1 cellular context compared by ENCODE assay signal in the genomic region with DNA sequence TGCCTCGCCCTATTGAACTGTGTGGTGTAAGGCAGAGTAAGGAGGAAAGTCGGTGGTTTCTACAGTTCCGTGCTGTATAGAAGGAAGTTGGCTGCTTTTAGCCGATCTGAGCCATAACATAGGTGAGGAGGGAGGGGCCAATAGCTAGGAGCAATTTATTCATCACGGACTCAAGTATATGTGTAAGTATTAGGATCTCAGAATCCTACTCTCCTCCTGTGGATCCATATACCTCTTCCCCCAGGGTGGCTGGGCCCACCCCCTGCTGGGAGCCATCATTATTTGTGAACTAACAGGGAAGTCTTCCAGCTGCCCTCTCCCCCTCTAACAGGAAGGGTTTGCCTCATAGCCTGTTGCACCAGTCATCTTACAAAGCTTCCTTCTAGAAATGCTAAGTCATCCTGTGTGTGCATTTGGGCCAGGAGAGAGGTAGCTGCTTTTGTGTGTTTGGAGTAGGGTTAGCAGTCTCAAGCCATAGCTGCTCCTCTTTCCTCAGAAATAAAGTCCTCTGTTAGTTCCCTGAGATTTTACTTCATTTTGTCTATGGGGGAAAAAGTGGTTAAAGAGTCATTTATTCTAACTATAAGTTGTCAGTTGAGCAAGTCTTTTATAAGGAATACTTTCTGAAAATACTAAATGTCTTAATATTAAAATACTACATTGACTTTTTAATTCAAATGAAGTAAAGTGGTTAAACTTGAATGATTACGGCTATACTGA.
TF ChIP-seq lines count a peak whose summit lies in the region.

No MANE protein-coding gene starts in this region.

TF ChIP-seq in K562, 482 proteins besides CTCF, POLR2A, EP300 and RAD21 (continued from another document and continues in another):
- TF ChIP-seq, protein P1, sequence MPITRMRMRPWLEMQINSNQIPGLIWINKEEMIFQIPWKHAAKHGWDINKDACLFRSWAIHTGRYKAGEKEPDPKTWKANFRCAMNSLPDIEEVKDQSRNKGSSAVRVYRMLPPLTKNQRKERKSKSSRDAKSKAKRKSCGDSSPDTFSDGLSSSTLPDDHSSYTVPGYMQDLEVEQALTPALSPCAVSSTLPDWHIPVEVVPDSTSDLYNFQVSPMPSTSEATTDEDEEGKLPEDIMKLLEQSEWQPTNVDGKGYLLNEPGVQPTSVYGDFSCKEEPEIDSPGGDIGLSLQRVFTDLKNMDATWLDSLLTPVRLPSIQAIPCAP (CRISPR knock-in tag; IDR thresholded peaks at IDR 0.05; ENCODE audit: borderline replicate concordance): no peak
- TF ChIP-seq SAFB2 (IDR thresholded peaks at IDR 0.05; ENCODE audit: borderline replicate concordance, low read depth, low read length, severe bottlenecking) (no peak), ZFP30 (CRISPR knock-in tag; IDR thresholded peaks at IDR 0.05; ENCODE audit: borderline replicate concordance) (no peak), CCAR2 (IDR thresholded peaks at IDR 0.05; ENCODE audit: low read depth, low read length) (no peak), ETV5 (CRISPR knock-in tag; IDR thresholded peaks at IDR 0.05; ENCODE audit: low read depth) (peak; percentile 23; the same call in 1 of the 2 replicates), L3MBTL2 (IDR thresholded peaks at IDR 0.05) (peak; percentile 65), NR2C1 (IDR thresholded peaks at IDR 0.05) (peak; percentile 82), NR2C1 (tag; IDR thresholded peaks at IDR 0.05) (peak; percentile 87), PRMT5 (CRISPR knock-in tag; IDR thresholded peaks at IDR 0.05) (no peak), PHF21A (IDR thresholded peaks at IDR 0.05; ENCODE audit: borderline replicate concordance, low read depth) (no peak), ZFP36 (IDR thresholded peaks at IDR 0.05; ENCODE audit: low read depth, low read length, partially characterized antibody) (peak; percentile 82), MYNN (IDR thresholded peaks at IDR 0.05) (no peak), MYNN (CRISPR knock-in tag; IDR thresholded peaks at IDR 0.05) (no peak), POLR2AphosphoS2 (IDR thresholded peaks at IDR 0.05; ENCODE audit: low read length) (no peak), NR3C1 (CRISPR knock-in tag; IDR thresholded peaks at IDR 0.05) (no peak), CEBPG (CRISPR knock-in tag; IDR thresholded peaks at IDR 0.05) (peak; percentile 75; the same call in 1 of the 2 replicates), CEBPG (tag; conservative IDR thresholded peaks at IDR 0.05 in 1 of 2, IDR thresholded peaks at IDR 0.05 in 1 of 2) (peak; percentile 70 to 87), TBP (optimal IDR thresholded peaks at IDR 0.05; ENCODE audit: low read depth, low read length) (no peak), GTF2A2 (tag; IDR thresholded peaks at IDR 0.05) (no peak), LEF1 (IDR thresholded peaks at IDR 0.05) (peak; percentile 86), RCOR1 (IDR thresholded peaks at IDR 0.05; ENCODE audit: borderline replicate concordance in 1 of 2, low read depth in 2 of 2, low read length in 2 of 2) (peak in 1 of 2 experiments; percentile 87; a peak in 2 of 4 replicates), ARNT (IDR thresholded peaks at IDR 0.05) (no peak; a peak in 1 of 4 replicates), TOE1 (IDR thresholded peaks at IDR 0.05; ENCODE audit: borderline replicate concordance) (peak; percentile 51; the same call in 1 of the 2 replicates), TOE1 (CRISPR knock-in tag; IDR thresholded peaks at IDR 0.05; ENCODE audit: borderline replicate concordance, low read depth) (no peak), MCM3 (IDR thresholded peaks at IDR 0.05) (no peak), TCFL5 (CRISPR knock-in tag; conservative IDR thresholded peaks at IDR 0.05) (no peak), ZNF830 (CRISPR knock-in tag; IDR thresholded peaks at IDR 0.05) (no peak), MECOM (CRISPR knock-in tag; IDR thresholded peaks at IDR 0.05) (no peak)
- TF ChIP-seq, protein P2, sequence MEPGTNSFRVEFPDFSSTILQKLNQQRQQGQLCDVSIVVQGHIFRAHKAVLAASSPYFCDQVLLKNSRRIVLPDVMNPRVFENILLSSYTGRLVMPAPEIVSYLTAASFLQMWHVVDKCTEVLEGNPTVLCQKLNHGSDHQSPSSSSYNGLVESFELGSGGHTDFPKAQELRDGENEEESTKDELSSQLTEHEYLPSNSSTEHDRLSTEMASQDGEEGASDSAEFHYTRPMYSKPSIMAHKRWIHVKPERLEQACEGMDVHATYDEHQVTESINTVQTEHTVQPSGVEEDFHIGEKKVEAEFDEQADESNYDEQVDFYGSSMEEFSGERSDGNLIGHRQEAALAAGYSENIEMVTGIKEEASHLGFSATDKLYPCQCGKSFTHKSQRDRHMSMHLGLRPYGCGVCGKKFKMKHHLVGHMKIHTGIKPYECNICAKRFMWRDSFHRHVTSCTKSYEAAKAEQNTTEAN (CRISPR knock-in tag; IDR thresholded peaks at IDR 0.05): no peak
- TF ChIP-seq, protein P3, sequence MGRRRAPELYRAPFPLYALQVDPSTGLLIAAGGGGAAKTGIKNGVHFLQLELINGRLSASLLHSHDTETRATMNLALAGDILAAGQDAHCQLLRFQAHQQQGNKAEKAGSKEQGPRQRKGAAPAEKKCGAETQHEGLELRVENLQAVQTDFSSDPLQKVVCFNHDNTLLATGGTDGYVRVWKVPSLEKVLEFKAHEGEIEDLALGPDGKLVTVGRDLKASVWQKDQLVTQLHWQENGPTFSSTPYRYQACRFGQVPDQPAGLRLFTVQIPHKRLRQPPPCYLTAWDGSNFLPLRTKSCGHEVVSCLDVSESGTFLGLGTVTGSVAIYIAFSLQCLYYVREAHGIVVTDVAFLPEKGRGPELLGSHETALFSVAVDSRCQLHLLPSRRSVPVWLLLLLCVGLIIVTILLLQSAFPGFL (CRISPR knock-in tag; IDR thresholded peaks at IDR 0.05): no peak
- TF ChIP-seq, protein P4, sequence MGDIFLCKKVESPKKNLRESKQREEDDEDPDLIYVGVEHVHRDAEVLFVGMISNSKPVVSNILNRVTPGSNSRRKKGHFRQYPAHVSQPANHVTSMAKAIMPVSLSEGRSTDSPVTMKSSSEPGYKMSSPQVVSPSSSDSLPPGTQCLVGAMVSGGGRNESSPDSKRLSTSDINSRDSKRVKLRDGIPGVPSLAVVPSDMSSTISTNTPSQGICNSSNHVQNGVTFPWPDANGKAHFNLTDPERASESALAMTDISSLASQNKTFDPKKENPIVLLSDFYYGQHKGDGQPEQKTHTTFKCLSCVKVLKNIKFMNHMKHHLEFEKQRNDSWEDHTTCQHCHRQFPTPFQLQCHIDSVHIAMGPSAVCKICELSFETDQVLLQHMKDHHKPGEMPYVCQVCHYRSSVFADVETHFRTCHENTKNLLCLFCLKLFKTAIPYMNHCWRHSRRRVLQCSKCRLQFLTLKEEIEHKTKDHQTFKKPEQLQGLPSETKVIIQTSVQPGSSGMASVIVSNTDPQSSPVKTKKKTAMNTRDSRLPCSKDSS (IDR thresholded peaks at IDR 0.05; ENCODE audit: low read depth, partially characterized antibody): no peak
- TF ChIP-seq, protein P5, sequence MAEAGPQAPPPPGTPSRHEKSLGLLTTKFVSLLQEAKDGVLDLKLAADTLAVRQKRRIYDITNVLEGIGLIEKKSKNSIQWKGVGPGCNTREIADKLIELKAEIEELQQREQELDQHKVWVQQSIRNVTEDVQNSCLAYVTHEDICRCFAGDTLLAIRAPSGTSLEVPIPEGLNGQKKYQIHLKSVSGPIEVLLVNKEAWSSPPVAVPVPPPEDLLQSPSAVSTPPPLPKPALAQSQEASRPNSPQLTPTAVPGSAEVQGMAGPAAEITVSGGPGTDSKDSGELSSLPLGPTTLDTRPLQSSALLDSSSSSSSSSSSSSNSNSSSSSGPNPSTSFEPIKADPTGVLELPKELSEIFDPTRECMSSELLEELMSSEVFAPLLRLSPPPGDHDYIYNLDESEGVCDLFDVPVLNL (CRISPR knock-in tag; IDR thresholded peaks at IDR 0.05; ENCODE audit: low read depth): no peak
- TF ChIP-seq, protein P6, sequence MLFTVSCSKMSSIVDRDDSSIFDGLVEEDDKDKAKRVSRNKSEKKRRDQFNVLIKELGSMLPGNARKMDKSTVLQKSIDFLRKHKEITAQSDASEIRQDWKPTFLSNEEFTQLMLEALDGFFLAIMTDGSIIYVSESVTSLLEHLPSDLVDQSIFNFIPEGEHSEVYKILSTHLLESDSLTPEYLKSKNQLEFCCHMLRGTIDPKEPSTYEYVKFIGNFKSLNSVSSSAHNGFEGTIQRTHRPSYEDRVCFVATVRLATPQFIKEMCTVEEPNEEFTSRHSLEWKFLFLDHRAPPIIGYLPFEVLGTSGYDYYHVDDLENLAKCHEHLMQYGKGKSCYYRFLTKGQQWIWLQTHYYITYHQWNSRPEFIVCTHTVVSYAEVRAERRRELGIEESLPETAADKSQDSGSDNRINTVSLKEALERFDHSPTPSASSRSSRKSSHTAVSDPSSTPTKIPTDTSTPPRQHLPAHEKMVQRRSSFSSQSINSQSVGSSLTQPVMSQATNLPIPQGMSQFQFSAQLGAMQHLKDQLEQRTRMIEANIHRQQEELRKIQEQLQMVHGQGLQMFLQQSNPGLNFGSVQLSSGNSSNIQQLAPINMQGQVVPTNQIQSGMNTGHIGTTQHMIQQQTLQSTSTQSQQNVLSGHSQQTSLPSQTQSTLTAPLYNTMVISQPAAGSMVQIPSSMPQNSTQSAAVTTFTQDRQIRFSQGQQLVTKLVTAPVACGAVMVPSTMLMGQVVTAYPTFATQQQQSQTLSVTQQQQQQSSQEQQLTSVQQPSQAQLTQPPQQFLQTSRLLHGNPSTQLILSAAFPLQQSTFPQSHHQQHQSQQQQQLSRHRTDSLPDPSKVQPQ (CRISPR knock-in tag; IDR thresholded peaks at IDR 0.05; ENCODE audit: borderline replicate concordance): no peak
- TF ChIP-seq, protein P7, sequence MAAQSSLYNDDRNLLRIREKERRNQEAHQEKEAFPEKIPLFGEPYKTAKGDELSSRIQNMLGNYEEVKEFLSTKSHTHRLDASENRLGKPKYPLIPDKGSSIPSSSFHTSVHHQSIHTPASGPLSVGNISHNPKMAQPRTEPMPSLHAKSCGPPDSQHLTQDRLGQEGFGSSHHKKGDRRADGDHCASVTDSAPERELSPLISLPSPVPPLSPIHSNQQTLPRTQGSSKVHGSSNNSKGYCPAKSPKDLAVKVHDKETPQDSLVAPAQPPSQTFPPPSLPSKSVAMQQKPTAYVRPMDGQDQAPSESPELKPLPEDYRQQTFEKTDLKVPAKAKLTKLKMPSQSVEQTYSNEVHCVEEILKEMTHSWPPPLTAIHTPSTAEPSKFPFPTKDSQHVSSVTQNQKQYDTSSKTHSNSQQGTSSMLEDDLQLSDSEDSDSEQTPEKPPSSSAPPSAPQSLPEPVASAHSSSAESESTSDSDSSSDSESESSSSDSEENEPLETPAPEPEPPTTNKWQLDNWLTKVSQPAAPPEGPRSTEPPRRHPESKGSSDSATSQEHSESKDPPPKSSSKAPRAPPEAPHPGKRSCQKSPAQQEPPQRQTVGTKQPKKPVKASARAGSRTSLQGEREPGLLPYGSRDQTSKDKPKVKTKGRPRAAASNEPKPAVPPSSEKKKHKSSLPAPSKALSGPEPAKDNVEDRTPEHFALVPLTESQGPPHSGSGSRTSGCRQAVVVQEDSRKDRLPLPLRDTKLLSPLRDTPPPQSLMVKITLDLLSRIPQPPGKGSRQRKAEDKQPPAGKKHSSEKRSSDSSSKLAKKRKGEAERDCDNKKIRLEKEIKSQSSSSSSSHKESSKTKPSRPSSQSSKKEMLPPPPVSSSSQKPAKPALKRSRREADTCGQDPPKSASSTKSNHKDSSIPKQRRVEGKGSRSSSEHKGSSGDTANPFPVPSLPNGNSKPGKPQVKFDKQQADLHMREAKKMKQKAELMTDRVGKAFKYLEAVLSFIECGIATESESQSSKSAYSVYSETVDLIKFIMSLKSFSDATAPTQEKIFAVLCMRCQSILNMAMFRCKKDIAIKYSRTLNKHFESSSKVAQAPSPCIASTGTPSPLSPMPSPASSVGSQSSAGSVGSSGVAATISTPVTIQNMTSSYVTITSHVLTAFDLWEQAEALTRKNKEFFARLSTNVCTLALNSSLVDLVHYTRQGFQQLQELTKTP (IDR thresholded peaks at IDR 0.05; ENCODE audit: low read depth in 1 of 2, partially characterized antibody in 2 of 2): peak; percentile 7 to 55
- TF ChIP-seq, protein P8, sequence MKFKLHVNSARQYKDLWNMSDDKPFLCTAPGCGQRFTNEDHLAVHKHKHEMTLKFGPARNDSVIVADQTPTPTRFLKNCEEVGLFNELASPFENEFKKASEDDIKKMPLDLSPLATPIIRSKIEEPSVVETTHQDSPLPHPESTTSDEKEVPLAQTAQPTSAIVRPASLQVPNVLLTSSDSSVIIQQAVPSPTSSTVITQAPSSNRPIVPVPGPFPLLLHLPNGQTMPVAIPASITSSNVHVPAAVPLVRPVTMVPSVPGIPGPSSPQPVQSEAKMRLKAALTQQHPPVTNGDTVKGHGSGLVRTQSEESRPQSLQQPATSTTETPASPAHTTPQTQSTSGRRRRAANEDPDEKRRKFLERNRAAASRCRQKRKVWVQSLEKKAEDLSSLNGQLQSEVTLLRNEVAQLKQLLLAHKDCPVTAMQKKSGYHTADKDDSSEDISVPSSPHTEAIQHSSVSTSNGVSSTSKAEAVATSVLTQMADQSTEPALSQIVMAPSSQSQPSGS (CRISPR knock-in tag; IDR thresholded peaks at IDR 0.05): no peak
- TF ChIP-seq, protein P9, sequence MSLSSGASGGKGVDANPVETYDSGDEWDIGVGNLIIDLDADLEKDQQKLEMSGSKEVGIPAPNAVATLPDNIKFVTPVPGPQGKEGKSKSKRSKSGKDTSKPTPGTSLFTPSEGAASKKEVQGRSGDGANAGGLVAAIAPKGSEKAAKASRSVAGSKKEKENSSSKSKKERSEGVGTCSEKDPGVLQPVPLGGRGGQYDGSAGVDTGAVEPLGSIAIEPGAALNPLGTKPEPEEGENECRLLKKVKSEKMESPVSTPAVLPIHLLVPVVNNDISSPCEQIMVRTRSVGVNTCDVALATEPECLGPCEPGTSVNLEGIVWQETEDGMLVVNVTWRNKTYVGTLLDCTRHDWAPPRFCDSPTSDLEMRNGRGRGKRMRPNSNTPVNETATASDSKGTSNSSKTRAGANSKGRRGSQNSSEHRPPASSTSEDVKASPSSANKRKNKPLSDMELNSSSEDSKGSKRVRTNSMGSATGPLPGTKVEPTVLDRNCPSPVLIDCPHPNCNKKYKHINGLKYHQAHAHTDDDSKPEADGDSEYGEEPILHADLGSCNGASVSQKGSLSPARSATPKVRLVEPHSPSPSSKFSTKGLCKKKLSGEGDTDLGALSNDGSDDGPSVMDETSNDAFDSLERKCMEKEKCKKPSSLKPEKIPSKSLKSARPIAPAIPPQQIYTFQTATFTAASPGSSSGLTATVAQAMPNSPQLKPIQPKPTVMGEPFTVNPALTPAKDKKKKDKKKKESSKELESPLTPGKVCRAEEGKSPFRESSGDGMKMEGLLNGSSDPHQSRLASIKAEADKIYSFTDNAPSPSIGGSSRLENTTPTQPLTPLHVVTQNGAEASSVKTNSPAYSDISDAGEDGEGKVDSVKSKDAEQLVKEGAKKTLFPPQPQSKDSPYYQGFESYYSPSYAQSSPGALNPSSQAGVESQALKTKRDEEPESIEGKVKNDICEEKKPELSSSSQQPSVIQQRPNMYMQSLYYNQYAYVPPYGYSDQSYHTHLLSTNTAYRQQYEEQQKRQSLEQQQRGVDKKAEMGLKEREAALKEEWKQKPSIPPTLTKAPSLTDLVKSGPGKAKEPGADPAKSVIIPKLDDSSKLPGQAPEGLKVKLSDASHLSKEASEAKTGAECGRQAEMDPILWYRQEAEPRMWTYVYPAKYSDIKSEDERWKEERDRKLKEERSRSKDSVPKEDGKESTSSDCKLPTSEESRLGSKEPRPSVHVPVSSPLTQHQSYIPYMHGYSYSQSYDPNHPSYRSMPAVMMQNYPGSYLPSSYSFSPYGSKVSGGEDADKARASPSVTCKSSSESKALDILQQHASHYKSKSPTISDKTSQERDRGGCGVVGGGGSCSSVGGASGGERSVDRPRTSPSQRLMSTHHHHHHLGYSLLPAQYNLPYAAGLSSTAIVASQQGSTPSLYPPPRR (CRISPR knock-in tag; IDR thresholded peaks at IDR 0.05; ENCODE audit: borderline replicate concordance): no peak
